8 cellular contexts compared by ENCODE assay signal in genomic region chr7:76166404-76167255, GRCh38. TPM values are rescaled to one million over a fixed set of nuclear protein-coding genes. Genes with fewer than 3 reads are reported as not detected.
DNase-seq lines count a peak whose midpoint lies in the region; ATAC-seq, FAIRE-seq and TF ChIP-seq lines count a peak whose summit lies in the region.

No MANE protein-coding gene starts in this region.

- H3K27me3 ChIP-seq in esophagus squamous epithelium (no peaks in the 10 kb centered on the region), muscle layer of duodenum (ENCODE audit: low read depth, low read length) (no peaks in the 10 kb centered on the region)

- peaks cover 3 to 13% (median 6%) of the 10 kb centered on the region in 3 donors for H3K4me1 ChIP-seq in esophagus squamous epithelium
- H3K4me1 ChIP-seq in muscle layer of duodenum (ENCODE audit: control insufficient read depth in 1 of 2, insufficient read depth in 2 of 2, low read length in 2 of 2), result peaks cover 0 to 3% of the 10 kb centered on the region in 2 donors

- DNase-seq in DMS53 (lab: John Stamatoyannopoulos, UW) (peak; percentile 100), KG1 (lab: John Stamatoyannopoulos, UW) (peak; percentile 82), RCC 7860 (ENCODE audit: low spot score) (peak; percentile 95), esophagus squamous epithelium (lab: John Stamatoyannopoulos, UW) (peak; percentile 76)
- DNase-seq in activated T-helper 1 cell treated with anti-CD3 and anti-CD28 coated beads, Interleukin-12 subunit alpha, Interleukin-12 subunit beta, Interleukin-2, Interleukin-4 antibody, amounts not matched to agents 30 ng/mL and 10 ng/mL and 1 ng/mL, durations not matched to agents 14 hours and 24 hours and 36 hours (ENCODE audit: low spot score), result peak; percentile 93
- DNase-seq in stimulated activated CD8-positive, alpha-beta memory T cell treated with anti-CD3 and anti-CD28 coated beads, Interleukin-7, amount 100 ng/mL, for 1 hour (ENCODE audit: low read depth in 2 of 2), result peak; percentile 80 to 81

- ATAC-seq in GM21723 (IDR thresholded peaks at IDR 0.05; ENCODE audit: unreplicated experiment), result peak; percentile 80

- WGBS in esophagus squamous epithelium, 2 donors, result 1% methylated on average over 13 to 19 of the region's 67 CpGs

- intact Hi-C loops in activated T-helper 1 cell treated with anti-CD3 and anti-CD28 coated beads, Interleukin-12 subunit alpha, Interleukin-12 subunit beta, Interleukin-2, Interleukin-4 antibody, amounts not matched to agents 30 ng/mL and 10 ng/mL and 1 ng/mL, durations not matched to agents 14 hours and 24 hours and 36 hours (cut with micrococcal nuclease), result loop anchor here (1.0 to 2.0 kb wide), 7 partner anchors 12 to 638 kb away; partner anchors contain the start of gene MDH2
- intact Hi-C loops in esophagus squamous epithelium (cut with DNase I), result no loop called here

- peak; percentile 49 for FAIRE-seq in RCC 7860 (lab: Jason Lieb, UNC)

- no peaks in the 10 kb centered on the region for H3K9me3 Mint-ChIP-seq in activated T-helper 1 cell treated with anti-CD3 and anti-CD28 coated beads, Interleukin-12 subunit alpha, Interleukin-12 subunit beta, Interleukin-2, Interleukin-4 antibody, amounts not matched to agents 30 ng/mL and 10 ng/mL and 1 ng/mL, durations not matched to agents 14 hours and 24 hours and 36 hours

- TF ChIP-seq POLR2A in esophagus squamous epithelium (IDR thresholded peaks at IDR 0.05), result peak in 3 of 4 donors; percentile 69 to 89 (median 81)

- H3K36me3 ChIP-seq in esophagus squamous epithelium, result no peaks in the 10 kb centered on the region
- no peaks in the 10 kb centered on the region for H3K36me3 ChIP-seq in muscle layer of duodenum (ENCODE audit: control insufficient read depth in 1 of 2, insufficient read depth in 2 of 2, low read length in 2 of 2)

- H3K27ac Mint-ChIP-seq in activated T-helper 1 cell treated with anti-CD3 and anti-CD28 coated beads, Interleukin-12 subunit alpha, Interleukin-12 subunit beta, Interleukin-2, Interleukin-4 antibody, amounts not matched to agents 30 ng/mL and 10 ng/mL and 1 ng/mL, durations not matched to agents 14 hours and 24 hours and 36 hours, result peak overlapping the region; percentile 85

- peaks cover 10% of the 10 kb centered on the region for H3K4me1 Mint-ChIP-seq in activated T-helper 1 cell treated with anti-CD3 and anti-CD28 coated beads, Interleukin-12 subunit alpha, Interleukin-12 subunit beta, Interleukin-2, Interleukin-4 antibody, amounts not matched to agents 30 ng/mL and 10 ng/mL and 1 ng/mL, durations not matched to agents 14 hours and 24 hours and 36 hours (ENCODE audit: low read depth)

- peak in 2 of 6 experiments; percentile 32 to 33 for TF ChIP-seq CTCF in esophagus squamous epithelium (IDR thresholded peaks at IDR 0.05)

- peak overlapping the region; percentile 52 to 83 (median 73) for H3K4me3 ChIP-seq in esophagus squamous epithelium
- H3K4me3 ChIP-seq in muscle layer of duodenum (ENCODE audit: low read depth in 1 of 2, low read length in 2 of 2), result peak overlapping the region; percentile 64 to 65

- no peaks in the 10 kb centered on the region for H3K9me3 ChIP-seq in esophagus squamous epithelium
- no peaks in the 10 kb centered on the region for H3K9me3 ChIP-seq in muscle layer of duodenum (ENCODE audit: control insufficient read depth in 1 of 2, low read length in 2 of 2)

- H3K27me3 Mint-ChIP-seq in activated T-helper 1 cell treated with anti-CD3 and anti-CD28 coated beads, Interleukin-12 subunit alpha, Interleukin-12 subunit beta, Interleukin-2, Interleukin-4 antibody, amounts not matched to agents 30 ng/mL and 10 ng/mL and 1 ng/mL, durations not matched to agents 14 hours and 24 hours and 36 hours (ENCODE audit: insufficient read depth), result peaks cover 2% of the 10 kb centered on the region

- H3K36me3 Mint-ChIP-seq in activated T-helper 1 cell treated with anti-CD3 and anti-CD28 coated beads, Interleukin-12 subunit alpha, Interleukin-12 subunit beta, Interleukin-2, Interleukin-4 antibody, amounts not matched to agents 30 ng/mL and 10 ng/mL and 1 ng/mL, durations not matched to agents 14 hours and 24 hours and 36 hours (ENCODE audit: low read depth), result no peaks in the 10 kb centered on the region

- peak overlapping the region; percentile 85 for H3K4me3 Mint-ChIP-seq in activated T-helper 1 cell treated with anti-CD3 and anti-CD28 coated beads, Interleukin-12 subunit alpha, Interleukin-12 subunit beta, Interleukin-2, Interleukin-4 antibody, amounts not matched to agents 30 ng/mL and 10 ng/mL and 1 ng/mL, durations not matched to agents 14 hours and 24 hours and 36 hours

- H3K27ac ChIP-seq in esophagus squamous epithelium, result peak overlapping the region; percentile 73 to 90 (median 89)
- H3K27ac ChIP-seq in muscle layer of duodenum (ENCODE audit: low read length), result peak overlapping the region; percentile 63

RNA-seq across cellular contexts. Expression of gene SRRM3, which starts 35.1 kb away (rescaled TPM):
- total RNA-seq in activated T-helper 1 cell treated with anti-CD3 and anti-CD28 coated beads, Interleukin-12 subunit alpha, Interleukin-12 subunit beta, Interleukin-2, Interleukin-4 antibody, amounts not matched to agents 30 ng/mL and 10 ng/mL and 1 ng/mL, durations not matched to agents 14 hours and 24 hours and 36 hours, result not detected in 2 replicates
- 10 to 100 TPM in 2 of 4 donors, 1 to 10 TPM in 2; 8.0 to 22.4 (median 10.8) TPM for total RNA-seq in esophagus squamous epithelium

Comparison
In these comparisons a context has a peak if more than half of its experiments do, and no peak if none do; other contexts are left out.
1. Peak in every context shown above with its lines: DNase-seq, ATAC-seq, H3K4me3 ChIP-seq and H3K27ac ChIP-seq.